ENCODE assay signal across 31 cellular contexts in the genomic region with DNA sequence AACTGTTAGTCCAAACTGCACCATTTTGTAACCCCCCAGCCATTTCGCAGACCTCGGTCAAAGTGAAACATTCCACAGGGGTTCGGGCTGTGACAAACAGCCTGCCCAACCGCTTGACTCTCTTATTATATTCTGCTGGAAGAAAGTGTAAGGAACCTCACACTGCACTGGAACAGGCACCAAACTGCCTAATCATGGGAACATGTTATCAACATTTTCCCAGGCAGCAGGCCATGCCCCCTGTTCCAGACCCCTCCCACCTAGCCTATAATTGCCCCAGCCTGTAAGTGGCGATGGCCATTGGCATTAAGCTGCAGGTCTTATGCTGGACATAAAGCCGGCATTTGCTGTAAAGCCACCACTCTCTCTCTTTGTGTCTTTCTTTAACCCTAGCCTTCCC. TPM values are rescaled to one million over a fixed set of nuclear protein-coding genes. Genes with fewer than 3 reads are reported as not detected.
"Had no signal": no experiment of that assay in that cellular context is flagged by ENCODE, and none has a peak within 500 bp of the region (broad histone marks: within the 10 kb centered on the region; RNA-seq: fewer than 3 reads in every experiment).

No MANE protein-coding gene starts in this region.

- H3K27me3 ChIP-seq: ascending aorta, breast epithelium, cardiac muscle cell, dorsolateral prefrontal cortex, foreskin keratinocyte, gastrocnemius medialis had no signal

- DNase-seq: activated CD4-positive, alpha-beta memory T cell treated with anti-CD3 and anti-CD28 coated beads, Interleukin-2, amount 10 ng/mL, durations not matched to agents 7 days and 5 days; activated CD4-positive, alpha-beta T cell treated with anti-CD3 and anti-CD28 coated beads for 1 hour; activated CD4-positive, alpha-beta T cell treated with anti-CD3 and anti-CD28 coated beads for 4 hours; activated CD4-positive, alpha-beta T cell treated with anti-CD3 and anti-CD28 coated beads, Interleukin-2, amount 10 ng/mL, durations not matched to agents 7 days and 5 days; activated CD4-positive, alpha-beta T cell treated with anti-CD3 and anti-CD28 coated beads, Interleukin-2, amount 50 U/mL, for 4 hours; activated CD8-positive, alpha-beta memory T cell treated with anti-CD3 and anti-CD28 coated beads, Interleukin-2, amount 50 U/mL, for 48 hours; activated gamma-delta T cell; activated naive CD4-positive, alpha-beta T cell; activated naive CD4-positive, alpha-beta T cell treated with anti-CD3 and anti-CD28 coated beads, Interleukin-2, amount 10 ng/mL, durations not matched to agents 7 days and 5 days; activated naive CD8-positive, alpha-beta T cell treated with anti-CD3 and anti-CD28 coated beads, Interleukin-2, amount 10 ng/mL, durations not matched to agents 7 days and 5 days; activated T-cell treated with anti-CD3 and anti-CD28 coated beads for 4 hours; activated T-cell treated with anti-CD3 and anti-CD28 coated beads, Interleukin-2, amount 50 U/mL, for 24 hours; activated T-cell treated with anti-CD3 and anti-CD28 coated beads, Interleukin-2, amount 50 U/mL, for 72 hours; dorsolateral prefrontal cortex; effector memory CD4-positive, alpha-beta T cell; endodermal cell; foreskin keratinocyte; gastrocnemius medialis; glutamatergic neuron; T-helper 2 cell had no signal

- H3K9me3 ChIP-seq: ascending aorta, breast epithelium, gastrocnemius medialis had no signal

- H3K27ac ChIP-seq: ascending aorta, breast epithelium, cardiac muscle cell, coronary artery, dorsolateral prefrontal cortex, foreskin keratinocyte, gastrocnemius medialis, VCaP had no signal

- H3K4me1 ChIP-seq: ascending aorta, breast epithelium, foreskin keratinocyte, gastrocnemius medialis had no signal

- H3K36me3 ChIP-seq: ascending aorta, breast epithelium, cardiac muscle cell, gastrocnemius medialis had no signal

- ATAC-seq: activated naive CD4-positive, alpha-beta T cell treated with anti-CD3 and anti-CD28 coated beads, Interleukin-2, amount 50 U/mL, for 72 hours; activated T-cell treated with anti-CD3 and anti-CD28 coated beads, Interleukin-2, amount 50 U/mL, for 72 hours; esophagus mucosa; foreskin keratinocyte; gastrocnemius medialis; WTC11 had no signal

- H3K4me3 ChIP-seq: ascending aorta, breast epithelium, cardiac muscle cell, coronary artery, dorsolateral prefrontal cortex, gastrocnemius medialis had no signal

RNA-seq across cellular contexts. Expression of gene LYG2, which starts 16.9 kb away (rescaled TPM):
- total RNA-seq: activated CD4-positive, alpha-beta memory T cell treated with anti-CD3 and anti-CD28 coated beads, Interleukin-2, amount 10 ng/mL, durations not matched to agents 7 days and 5 days; activated CD4-positive, alpha-beta T cell treated with anti-CD3 and anti-CD28 coated beads, Interleukin-2, amount 10 ng/mL, durations not matched to agents 7 days and 5 days; activated naive CD4-positive, alpha-beta T cell treated with anti-CD3 and anti-CD28 coated beads, Interleukin-2, amount 50 U/mL, for 72 hours; activated naive CD8-positive, alpha-beta T cell treated with anti-CD3 and anti-CD28 coated beads, Interleukin-2, amount 10 ng/mL, durations not matched to agents 7 days and 5 days; activated T-cell treated with anti-CD3 and anti-CD28 coated beads, Interleukin-2, amount 50 U/mL, for 72 hours; ascending aorta; breast epithelium; cardiac muscle cell; cerebellum; endodermal cell; epithelial cell of proximal tubule; esophagus mucosa; foreskin keratinocyte; gastrocnemius medialis; T-helper 1 cell treated with Interleukin-12 subunit alpha and Interleukin-12 subunit beta and Interleukin-4 antibody, amounts not matched to agents 30 ng/mL and 1 ng/mL, for 36 hours; WTC11 had no signal
- polyA plus RNA-seq: cardiac muscle cell, foreskin keratinocyte had no signal
